In the genomic region with DNA sequence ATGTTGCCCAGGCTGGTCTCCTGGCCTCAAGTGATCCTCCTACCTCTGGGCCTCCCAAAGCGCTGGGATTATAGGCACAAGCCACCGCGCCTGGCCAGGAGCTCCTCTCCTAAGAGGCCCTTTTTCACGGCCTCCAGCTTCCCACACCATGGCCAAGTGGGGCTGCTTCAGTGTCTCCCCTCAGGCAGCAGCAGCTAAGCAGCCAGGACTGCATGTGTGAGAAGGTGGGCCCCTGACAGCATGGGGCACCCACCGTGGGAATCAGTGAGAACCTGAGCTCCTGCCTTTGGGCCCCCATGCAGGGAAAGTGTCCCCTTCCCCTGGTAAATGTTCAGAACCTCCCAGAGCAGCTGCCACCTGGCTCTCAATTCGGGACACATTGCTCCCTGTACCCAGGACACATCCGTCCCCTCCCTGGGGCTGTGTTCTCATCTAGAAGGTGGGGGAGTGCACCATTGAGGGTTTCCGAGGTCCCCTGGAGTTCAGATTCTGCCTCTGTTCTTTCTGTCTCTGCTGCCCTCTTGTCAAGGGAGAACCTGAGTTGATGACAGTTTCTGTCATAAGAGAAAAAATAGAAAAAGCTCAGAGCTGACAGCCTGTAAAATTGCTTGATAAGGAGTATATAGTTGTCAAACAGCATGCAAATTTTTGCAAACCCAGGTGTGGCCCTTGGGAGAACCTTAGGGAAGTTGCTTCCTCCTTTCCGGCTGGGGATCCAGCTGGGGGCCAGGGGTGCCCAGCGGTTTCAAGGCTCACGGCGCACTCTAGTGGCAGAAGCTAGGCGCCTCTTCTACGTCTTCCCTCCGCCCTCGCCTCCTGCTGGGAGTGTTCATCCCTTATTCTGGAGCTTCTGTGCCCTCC, we compare ENCODE assay signal across 8 cellular contexts. TPM values are rescaled to one million over a fixed set of nuclear protein-coding genes. Genes with fewer than 3 reads are reported as not detected.
DNase-seq lines count a peak whose midpoint lies in the region; ATAC-seq and TF ChIP-seq lines count a peak whose summit lies in the region.

No MANE protein-coding gene starts in this region.

- H3K4me3 Mint-ChIP-seq in Caco-2 (ENCODE audit: unreplicated experiment): no peak overlapping the region

- no peaks in the 10 kb centered on the region for H3K4me1 Mint-ChIP-seq in Caco-2 (ENCODE audit: low read depth, unreplicated experiment)

- DNase-seq in Caco-2: peak; percentile 61 to 79
- DNase-seq in SK-MEL-5 (ENCODE audit: low read depth, low spot score): peak; percentile 82
- DNase-seq in activated naive CD4-positive, alpha-beta T cell (lab: John Stamatoyannopoulos, UW): peak in 3 of 4 experiments; percentile 12 to 48 (median 22)
- DNase-seq in head of caudate nucleus: peak; percentile 60 to 92 (median 79)
- DNase-seq in posterior vena cava (ENCODE audit: low spot score): peak; percentile 88

- BruUV-seq in Caco-2 (replicated peaks; lab: Mats Ljungman, UMichigan): no TSS peak

- TF ChIP-seq CTCF in Caco-2 (IDR thresholded peaks at IDR 0.05; ENCODE audit: insufficient read depth in 1 of 2, low read depth in 1 of 2, low read length in 1 of 2, severe bottlenecking in 1 of 2, unreplicated experiment in 1 of 2): peak; percentile 83 to 95
- TF ChIP-seq CTCF in KMS-11 (conservative IDR thresholded peaks at IDR 0.05; ENCODE audit: low read depth, low read length): peak; percentile 80

- no peak overlapping the region for H3K9ac ChIP-seq in KMS-11

- H3K27ac ChIP-seq in KMS-11: no peak overlapping the region

- H3K36me3 ChIP-seq in Caco-2 (ENCODE audit: control insufficient read depth, insufficient read depth, low read length): no peaks in the 10 kb centered on the region; the same call in 1 of the 2 replicates
- H3K36me3 ChIP-seq in KMS-11 (ENCODE audit: insufficient read depth): no peaks in the 10 kb centered on the region

- in situ Hi-C loops in SK-MEL-5 (cut with HindIII; ENCODE audit: low pct_unique_long_range_greater_than_20kb, low sequenced_read_pairs): loop anchor here (25.0 kb wide), 1 partner anchor 462 kb away; the partner anchor contains the start of gene CACNA1I

- no peak overlapping the region for H3K27ac Mint-ChIP-seq in Caco-2 (ENCODE audit: unreplicated experiment)

- H2AFZ ChIP-seq in KMS-11 (ENCODE audit: low read depth): 0 out of 2 replicates have a peak overlapping the region, but pooled peaks have one; percentile 2

- H3K4me3 ChIP-seq in Caco-2 (ENCODE audit: low read depth, low read length) (no peak overlapping the region), KMS-11 (IDR thresholded peaks at IDR 0.05; ENCODE audit: insufficient read depth, low read depth, low read length) (no peak overlapping the region)

- H3K4me1 ChIP-seq in Caco-2 (no peaks in the 10 kb centered on the region), KMS-11 (ENCODE audit: low read depth, poor library complexity, severe bottlenecking) (peaks cover 4% of the 10 kb centered on the region)

- peaks cover 5% of the 10 kb centered on the region for H3K36me3 Mint-ChIP-seq in Caco-2 (ENCODE audit: insufficient read depth, unreplicated experiment)

- H4K20me1 ChIP-seq in KMS-11 (ENCODE audit: insufficient read depth): no peaks in the 10 kb centered on the region

- H3K4me2 ChIP-seq in KMS-11: no peak overlapping the region; the same call in 1 of the 2 replicates

- no peak for ATAC-seq in HG03159 (IDR thresholded peaks at IDR 0.05; ENCODE audit: unreplicated experiment)
- ATAC-seq in HG02623 (IDR thresholded peaks at IDR 0.05; ENCODE audit: unreplicated experiment): no peak

- no peaks in the 10 kb centered on the region for H3K9me3 ChIP-seq in Caco-2

- no peaks in the 10 kb centered on the region for H3K9me3 Mint-ChIP-seq in Caco-2 (ENCODE audit: unreplicated experiment)

- intact Hi-C loops in Caco-2 (cut with micrococcal nuclease; ENCODE audit: unreplicated experiment) (loop anchor here (1.0 to 2.0 kb wide), 2 partner anchors 92 to 490 kb away; no protein-coding TSS in a partner anchor), head of caudate nucleus (cut with DNase I) (loop anchor here (5.0 kb wide), 1 partner anchor 487 kb away; no protein-coding TSS in a partner anchor), posterior vena cava (cut with DNase I) (loop anchor here in 1 of 2 donors (5.0 kb wide), 1 partner anchor 487 kb away; no protein-coding TSS in a partner anchor)

- H3K27me3 Mint-ChIP-seq in Caco-2 (ENCODE audit: insufficient read depth, unreplicated experiment): no peaks in the 10 kb centered on the region

- H3K27me3 ChIP-seq in Caco-2 (replicated peaks; ENCODE audit: control insufficient read depth, insufficient read depth, low read length): no peaks in the 10 kb centered on the region
- H3K27me3 ChIP-seq in KMS-11 (ENCODE audit: insufficient read depth, low read depth): no peaks in the 10 kb centered on the region; the same call in 1 of the 2 replicates

- POLR2A ChIA-PET in Caco-2 (lab: Charles Lee): interaction anchor here (1.1 kb wide), 1 partner anchor 20 kb away, joined by 3 read pairs; no protein-coding TSS in a partner anchor

- CTCF ChIA-PET in Caco-2 (lab: Charles Lee): interaction anchor here (0.6 to 2.8 kb wide), 22 partner anchors 9 to 490 kb away, joined by 3 to 23 read pairs (median 4); partner anchors contain the start of gene FAM83F

- H3K79me2 ChIP-seq in KMS-11 (ENCODE audit: insufficient read depth, low read depth): no peaks in the 10 kb centered on the region

RNA-seq across cellular contexts. Expression of gene FAM83F, which starts 29.7 kb away (rescaled TPM):
- 17.1 and 20.0 TPM in 2 replicates for total RNA-seq in Caco-2 (2022)
- total RNA-seq in SK-MEL-5 (2014; rRNA removed; shearing (Covaris generic)): not detected in 2 replicates
- polyA plus RNA-seq in SK-MEL-5 (2015; cell fraction: cytosol; rRNA removed): not detected in 2 replicates
- polyA plus RNA-seq in SK-MEL-5 (2015; cell fraction: nucleus; rRNA removed): not detected in 2 replicates
- total RNA-seq in posterior vena cava: under 1 TPM in 1 of 2 donors, not detected in 1; 0.42 TPM

Comparison
In these comparisons a context has a peak if more than half of its experiments do, and no peak if none do; other contexts are left out.
1. DNase-seq: peak in every context shown above with its lines; median percentile 88 in posterior vena cava; 82 in SK-MEL-5; 79 in head of caudate nucleus; 70 in Caco-2; 22 in activated naive CD4-positive, alpha-beta T cell.
2. RNA of gene FAM83F, which starts 29.7 kb away (total RNA-seq): 17.1 to 20.0 TPM in Caco-2; 0.42 TPM in posterior vena cava and not detected in SK-MEL-5; every median in the first group is over 10 times any median in the second.